ENCODE assay signal across 2 cellular contexts in the genomic region with DNA sequence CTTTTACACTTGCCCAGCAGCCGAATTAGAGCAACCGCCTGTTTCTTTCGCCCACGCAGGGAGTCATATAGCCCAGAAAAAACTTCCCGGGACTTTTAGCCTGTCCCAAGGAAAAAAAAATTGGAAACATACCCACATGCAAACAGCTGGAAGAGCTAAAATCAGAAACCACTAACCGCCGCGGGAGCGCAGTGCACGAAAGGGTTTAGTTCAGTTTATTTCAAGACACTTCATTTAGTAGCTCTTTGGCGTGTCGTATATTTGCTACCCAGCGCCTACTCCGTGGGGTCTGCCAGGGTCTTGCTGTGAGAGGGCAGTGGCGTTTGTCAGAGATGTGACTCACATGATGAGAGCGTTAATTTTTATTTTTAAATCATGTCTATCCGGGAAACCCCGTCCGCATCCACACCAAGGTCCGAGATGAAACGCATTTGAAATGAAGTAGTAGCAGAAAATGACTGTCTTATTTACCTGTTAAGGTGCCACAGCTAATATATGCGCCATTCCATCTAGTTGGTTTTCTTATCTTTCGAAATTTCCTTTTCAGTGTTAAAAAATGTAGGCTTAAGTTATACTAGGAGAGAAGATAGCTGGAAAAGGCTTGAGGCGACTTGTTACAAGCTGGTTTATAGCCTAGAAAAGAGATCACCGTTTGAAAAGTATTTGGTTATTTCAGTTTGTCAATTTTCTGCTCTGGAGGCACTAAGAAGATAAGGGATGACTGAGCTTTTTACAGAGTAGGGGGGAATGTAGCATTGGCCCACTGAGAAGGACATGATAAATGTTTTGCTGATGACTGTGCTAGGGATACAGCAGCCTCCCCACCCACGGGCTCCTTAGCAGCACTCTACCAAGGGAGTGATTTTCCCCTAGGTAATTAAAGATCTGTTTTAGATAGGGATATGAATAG.
TF ChIP-seq lines count a peak whose summit lies in the region.

No MANE protein-coding gene starts in this region.

TF ChIP-seq in SK-N-SH, 30 proteins besides CTCF, POLR2A, EP300 and RAD21 (continued from another document):
- TF ChIP-seq USF2 (IDR thresholded peaks at IDR 0.05; ENCODE audit: borderline replicate concordance, low read depth, low read length) (no peak), RFX5 (IDR thresholded peaks at IDR 0.05; ENCODE audit: low read length) (no peak), NFIC (IDR thresholded peaks at IDR 0.05; ENCODE audit: borderline replicate concordance) (no peak), TEAD4 (IDR thresholded peaks at IDR 0.05; ENCODE audit: borderline replicate concordance, insufficient read depth) (no peak), JUND (IDR thresholded peaks at IDR 0.05) (no peak), GABPA (IDR thresholded peaks at IDR 0.05; ENCODE audit: low read depth) (no peak), RCOR1 (IDR thresholded peaks at IDR 0.05; ENCODE audit: low read length) (no peak), GATA2 (CRISPR knock-in tag; IDR thresholded peaks at IDR 0.05) (no peak), TCF12 (IDR thresholded peaks at IDR 0.05) (no peak), EZH2phosphoT487 (IDR thresholded peaks at IDR 0.05; ENCODE audit: borderline replicate concordance, low read depth) (no peak), NRF1 (IDR thresholded peaks at IDR 0.05; ENCODE audit: low read depth, low read length) (no peak)
- TF ChIP-seq, protein P1, sequence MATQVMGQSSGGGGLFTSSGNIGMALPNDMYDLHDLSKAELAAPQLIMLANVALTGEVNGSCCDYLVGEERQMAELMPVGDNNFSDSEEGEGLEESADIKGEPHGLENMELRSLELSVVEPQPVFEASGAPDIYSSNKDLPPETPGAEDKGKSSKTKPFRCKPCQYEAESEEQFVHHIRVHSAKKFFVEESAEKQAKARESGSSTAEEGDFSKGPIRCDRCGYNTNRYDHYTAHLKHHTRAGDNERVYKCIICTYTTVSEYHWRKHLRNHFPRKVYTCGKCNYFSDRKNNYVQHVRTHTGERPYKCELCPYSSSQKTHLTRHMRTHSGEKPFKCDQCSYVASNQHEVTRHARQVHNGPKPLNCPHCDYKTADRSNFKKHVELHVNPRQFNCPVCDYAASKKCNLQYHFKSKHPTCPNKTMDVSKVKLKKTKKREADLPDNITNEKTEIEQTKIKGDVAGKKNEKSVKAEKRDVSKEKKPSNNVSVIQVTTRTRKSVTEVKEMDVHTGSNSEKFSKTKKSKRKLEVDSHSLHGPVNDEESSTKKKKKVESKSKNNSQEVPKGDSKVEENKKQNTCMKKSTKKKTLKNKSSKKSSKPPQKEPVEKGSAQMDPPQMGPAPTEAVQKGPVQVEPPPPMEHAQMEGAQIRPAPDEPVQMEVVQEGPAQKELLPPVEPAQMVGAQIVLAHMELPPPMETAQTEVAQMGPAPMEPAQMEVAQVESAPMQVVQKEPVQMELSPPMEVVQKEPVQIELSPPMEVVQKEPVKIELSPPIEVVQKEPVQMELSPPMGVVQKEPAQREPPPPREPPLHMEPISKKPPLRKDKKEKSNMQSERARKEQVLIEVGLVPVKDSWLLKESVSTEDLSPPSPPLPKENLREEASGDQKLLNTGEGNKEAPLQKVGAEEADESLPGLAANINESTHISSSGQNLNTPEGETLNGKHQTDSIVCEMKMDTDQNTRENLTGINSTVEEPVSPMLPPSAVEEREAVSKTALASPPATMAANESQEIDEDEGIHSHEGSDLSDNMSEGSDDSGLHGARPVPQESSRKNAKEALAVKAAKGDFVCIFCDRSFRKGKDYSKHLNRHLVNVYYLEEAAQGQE (IDR thresholded peaks at IDR 0.05; ENCODE audit: low read depth, low read length): no peak
- TF ChIP-seq, protein P2, sequence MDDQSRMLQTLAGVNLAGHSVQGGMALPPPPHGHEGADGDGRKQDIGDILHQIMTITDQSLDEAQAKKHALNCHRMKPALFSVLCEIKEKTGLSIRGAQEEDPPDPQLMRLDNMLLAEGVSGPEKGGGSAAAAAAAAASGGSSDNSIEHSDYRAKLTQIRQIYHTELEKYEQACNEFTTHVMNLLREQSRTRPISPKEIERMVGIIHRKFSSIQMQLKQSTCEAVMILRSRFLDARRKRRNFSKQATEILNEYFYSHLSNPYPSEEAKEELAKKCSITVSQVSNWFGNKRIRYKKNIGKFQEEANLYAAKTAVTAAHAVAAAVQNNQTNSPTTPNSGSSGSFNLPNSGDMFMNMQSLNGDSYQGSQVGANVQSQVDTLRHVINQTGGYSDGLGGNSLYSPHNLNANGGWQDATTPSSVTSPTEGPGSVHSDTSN (IDR thresholded peaks at IDR 0.05): no peak

TF ChIP-seq in SK-N-SH treated with all-trans-retinoic acid at 6 μM for 48 hours, 23 proteins besides CTCF, POLR2A, EP300 and RAD21 (continued from another document):
- TF ChIP-seq, protein P3, sequence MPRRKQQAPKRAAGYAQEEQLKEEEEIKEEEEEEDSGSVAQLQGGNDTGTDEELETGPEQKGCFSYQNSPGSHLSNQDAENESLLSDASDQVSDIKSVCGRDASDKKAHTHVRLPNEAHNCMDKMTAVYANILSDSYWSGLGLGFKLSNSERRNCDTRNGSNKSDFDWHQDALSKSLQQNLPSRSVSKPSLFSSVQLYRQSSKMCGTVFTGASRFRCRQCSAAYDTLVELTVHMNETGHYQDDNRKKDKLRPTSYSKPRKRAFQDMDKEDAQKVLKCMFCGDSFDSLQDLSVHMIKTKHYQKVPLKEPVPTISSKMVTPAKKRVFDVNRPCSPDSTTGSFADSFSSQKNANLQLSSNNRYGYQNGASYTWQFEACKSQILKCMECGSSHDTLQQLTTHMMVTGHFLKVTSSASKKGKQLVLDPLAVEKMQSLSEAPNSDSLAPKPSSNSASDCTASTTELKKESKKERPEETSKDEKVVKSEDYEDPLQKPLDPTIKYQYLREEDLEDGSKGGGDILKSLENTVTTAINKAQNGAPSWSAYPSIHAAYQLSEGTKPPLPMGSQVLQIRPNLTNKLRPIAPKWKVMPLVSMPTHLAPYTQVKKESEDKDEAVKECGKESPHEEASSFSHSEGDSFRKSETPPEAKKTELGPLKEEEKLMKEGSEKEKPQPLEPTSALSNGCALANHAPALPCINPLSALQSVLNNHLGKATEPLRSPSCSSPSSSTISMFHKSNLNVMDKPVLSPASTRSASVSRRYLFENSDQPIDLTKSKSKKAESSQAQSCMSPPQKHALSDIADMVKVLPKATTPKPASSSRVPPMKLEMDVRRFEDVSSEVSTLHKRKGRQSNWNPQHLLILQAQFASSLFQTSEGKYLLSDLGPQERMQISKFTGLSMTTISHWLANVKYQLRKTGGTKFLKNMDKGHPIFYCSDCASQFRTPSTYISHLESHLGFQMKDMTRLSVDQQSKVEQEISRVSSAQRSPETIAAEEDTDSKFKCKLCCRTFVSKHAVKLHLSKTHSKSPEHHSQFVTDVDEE (CRISPR knock-in tag; IDR thresholded peaks at IDR 0.05): no peak
- no peak for TF ChIP-seq ISL1 (CRISPR knock-in tag; IDR thresholded peaks at IDR 0.05)
